Comparison of ENCODE assay signal across 8 cellular contexts in the genomic region with DNA sequence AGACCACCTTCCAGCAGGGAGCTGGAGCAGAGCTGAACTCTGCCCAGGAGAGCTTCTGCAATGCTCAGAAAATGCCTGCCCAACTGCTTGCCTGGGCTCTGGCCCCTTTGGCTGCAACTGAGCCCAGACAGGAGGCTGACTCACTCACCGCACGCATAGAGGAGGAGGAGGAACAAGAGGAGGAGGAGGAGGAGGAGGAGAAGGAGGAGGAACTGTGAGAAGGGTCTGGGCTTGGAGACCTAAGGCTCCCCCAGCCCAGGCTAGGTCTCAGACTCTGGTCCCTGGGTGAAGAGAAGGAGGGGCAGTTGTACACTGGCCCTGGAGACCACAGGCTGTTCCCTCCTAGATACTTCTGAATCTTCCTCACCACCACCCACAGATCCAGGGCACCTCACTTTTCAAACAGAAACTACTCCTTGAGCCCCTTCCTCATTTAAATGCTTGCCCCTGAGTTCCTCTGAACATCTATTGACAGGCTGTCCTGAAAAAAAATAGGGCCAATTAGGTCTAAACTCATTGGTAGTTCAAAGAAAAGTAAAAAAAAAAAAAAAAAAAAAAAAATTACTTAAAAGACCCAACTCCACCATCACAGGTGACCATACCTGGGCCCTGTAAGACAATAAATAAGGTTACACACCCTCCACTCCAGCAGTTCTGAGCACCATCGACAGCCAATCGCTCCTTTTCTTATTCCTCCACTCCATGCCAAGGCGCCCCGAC. TPM values are rescaled to one million over a fixed set of nuclear protein-coding genes. Genes with fewer than 3 reads are reported as not detected.
DNase-seq lines count a peak whose midpoint lies in the region; ATAC-seq, FAIRE-seq and TF ChIP-seq lines count a peak whose summit lies in the region.

No MANE protein-coding gene starts in this region.

- peaks cover 51% of the 10 kb centered on the region for H3K79me2 ChIP-seq in keratinocyte (ENCODE audit: control insufficient read depth, insufficient read depth, low read length)

- ATAC-seq in T-helper 17 cell: peak; percentile 55
- no peak for ATAC-seq in HG03045 (IDR thresholded peaks at IDR 0.05; ENCODE audit: unreplicated experiment)

- peaks cover 6 to 20% of the 10 kb centered on the region in 2 experiments for H3K36me3 ChIP-seq in keratinocyte (ENCODE audit: control insufficient read depth in 2 of 2, extremely low read depth in 1 of 2, insufficient read depth in 2 of 2, low read length in 2 of 2)

- dilution Hi-C loops in keratinocyte (cut with MboI; ENCODE audit: extremely low pct_ligation_motif_present, low sequenced_read_pairs): no loop called here

- H3K4me3 ChIP-seq in keratinocyte (ENCODE audit: control insufficient read depth in 2 of 3, extremely low read depth in 1 of 3, insufficient read depth in 2 of 3, low read depth in 1 of 3, low read length in 3 of 3): peak overlapping the region; percentile 73 to 90 (median 74)

- peak overlapping the region; percentile 74 for H3K9ac ChIP-seq in keratinocyte (ENCODE audit: control insufficient read depth, extremely low read depth, insufficient read depth, low read length)

- H2AFZ ChIP-seq in keratinocyte (ENCODE audit: control insufficient read depth, low read length): peak overlapping the region; percentile 35

- H3K4me2 ChIP-seq in keratinocyte (ENCODE audit: control insufficient read depth, extremely low read depth, insufficient read depth, low read depth, low read length): peak overlapping the region; percentile 93

- TF ChIP-seq CTCF in keratinocyte (optimal IDR thresholded peaks at IDR 0.05 in 1 of 3, IDR thresholded peaks at IDR 0.05 in 1 of 3, conservative IDR thresholded peaks at IDR 0.05 in 1 of 3; ENCODE audit: extremely low read depth in 1 of 3, insufficient read depth in 2 of 3, low read length in 3 of 3): no peak

- no peaks in the 10 kb centered on the region for H3K27me3 Mint-ChIP-seq in T-helper 17 cell

- H3K27ac Mint-ChIP-seq in T-helper 17 cell: peak overlapping the region; percentile 71

- H4K20me1 ChIP-seq in keratinocyte (ENCODE audit: control insufficient read depth, extremely low read depth, insufficient read depth, low read length): peaks cover 26% of the 10 kb centered on the region

- H3K36me3 Mint-ChIP-seq in T-helper 17 cell (ENCODE audit: low read depth): no peaks in the 10 kb centered on the region

- peak; percentile 79 for FAIRE-seq in keratinocyte (lab: Jason Lieb, UNC)

- DNase-seq in activated gamma-delta T cell treated with Interleukin-2 at 50 U/mL for 16 hours (peak; percentile 47), activated gamma-delta T cell (lab: John Stamatoyannopoulos, UW) (no peak), T-helper 17 cell (peak; percentile 26 to 41 (median 33)), astrocyte of the hippocampus (ENCODE audit: low read depth, low spot score) (peak; percentile 85), keratinocyte (ENCODE audit: low read depth, low spot score) (no peak), GOT3 (lab: John Stamatoyannopoulos, UW) (no peak)
- peak; percentile 74 for DNase-seq in stimulated activated CD4-positive, alpha-beta T cell treated with anti-CD3 and anti-CD28 coated beads, Interleukin-4, amount 100 ng/mL, for 24 hours

- no peaks in the 10 kb centered on the region for H3K9me3 ChIP-seq in T-helper 17 cell (ENCODE audit: control insufficient read depth, low read length, poor library complexity, severe bottlenecking)
- no peaks in the 10 kb centered on the region for H3K9me3 ChIP-seq in keratinocyte (ENCODE audit: control insufficient read depth, low read depth, low read length)

- peaks cover 36% of the 10 kb centered on the region for H3K4me1 Mint-ChIP-seq in T-helper 17 cell

- H3K4me3 Mint-ChIP-seq in T-helper 17 cell: peak overlapping the region; percentile 96

- peaks cover 9% of the 10 kb centered on the region for H3K9me1 ChIP-seq in keratinocyte (ENCODE audit: control insufficient read depth, extremely low read depth, insufficient read depth, low read length)

- no peaks in the 10 kb centered on the region for H3K27me3 ChIP-seq in keratinocyte (ENCODE audit: control insufficient read depth, extremely low read depth, insufficient read depth, low read length)

- H3K4me1 ChIP-seq in keratinocyte (ENCODE audit: control insufficient read depth, extremely low read depth, insufficient read depth, low read length): peaks cover 50% of the 10 kb centered on the region

- peak overlapping the region; percentile 69 for H3K27ac ChIP-seq in keratinocyte (ENCODE audit: control insufficient read depth, insufficient read depth, low read length)

RNA-seq across cellular contexts. Expression of a gene that starts 0.7 kb away (rescaled TPM):
- total RNA-seq in T-helper 17 cell: 1 to 10 TPM; 1.8 to 4.5 TPM
- 29.0 to 94.7 TPM (median 43.3 TPM) in 3 replicates for polyA plus RNA-seq in keratinocyte
- 10.2 TPM for polyA plus RNA-seq in keratinocyte (2011; ENCODE audit: low read depth)
- polyA plus RNA-seq in keratinocyte (2011; cell fraction: cytosol; rRNA removed): 46.2 and 48.7 TPM in 2 replicates
- polyA plus RNA-seq in keratinocyte (2011; cell fraction: nucleus; rRNA removed): 69.6 and 86.5 TPM in 2 replicates
- 19.7 and 55.7 TPM in 2 replicates for polyA plus RNA-seq in keratinocyte (2012; ENCODE audit: low replicate concordance)
- 39.0 to 158 TPM (median 72.7 TPM) in 3 replicates for polyA minus RNA-seq in keratinocyte
- polyA minus RNA-seq in keratinocyte (2011; cell fraction: cytosol; rRNA and poly(A)+ RNA removed): 38.6 TPM
- 39.1 and 52.8 TPM in 2 replicates for polyA minus RNA-seq in keratinocyte (2011; cell fraction: nucleus; rRNA and poly(A)+ RNA removed)

RNA-seq across cellular contexts. Expression of a gene that starts 59.3 kb away (rescaled TPM):
- total RNA-seq in T-helper 17 cell: 10 to 100 TPM; 17.5 to 20.5 TPM
- polyA plus RNA-seq in keratinocyte: 123 to 134 TPM (median 126 TPM) in 3 replicates
- polyA plus RNA-seq in keratinocyte (2011; ENCODE audit: low read depth): 39.0 TPM
- 86.1 and 122 TPM in 2 replicates for polyA plus RNA-seq in keratinocyte (2011; cell fraction: cytosol; rRNA removed)
- 53.1 and 56.5 TPM in 2 replicates for polyA plus RNA-seq in keratinocyte (2011; cell fraction: nucleus; rRNA removed)
- polyA plus RNA-seq in keratinocyte (2012; ENCODE audit: low replicate concordance): 60.1 and 82.3 TPM in 2 replicates
- polyA minus RNA-seq in keratinocyte: 126 to 160 TPM (median 136 TPM) in 3 replicates
- polyA minus RNA-seq in keratinocyte (2011; cell fraction: cytosol; rRNA and poly(A)+ RNA removed): 49.3 TPM
- 16.1 and 23.8 TPM in 2 replicates for polyA minus RNA-seq in keratinocyte (2011; cell fraction: nucleus; rRNA and poly(A)+ RNA removed)

Comparison
In these comparisons a context has a peak if more than half of its experiments do, and no peak if none do; other contexts are left out.
1. DNase-seq: peak in activated gamma-delta T cell treated with Interleukin-2 at 50 U/mL for 16 hours (single experiment), T-helper 17 cell (3 of 3), astrocyte of the hippocampus (single experiment) and stimulated activated CD4-positive, alpha-beta T cell treated with anti-CD3 and anti-CD28 coated beads, Interleukin-4, amount 100 ng/mL, for 24 hours (single experiment); none in activated gamma-delta T cell (single experiment), keratinocyte (single experiment) and GOT3 (single experiment).